Comparison of ENCODE assay signal across 4 cellular contexts in genomic region chr11:20556396-20556795, GRCh38. TPM values are rescaled to one million over a fixed set of nuclear protein-coding genes. Genes with fewer than 3 reads are reported as not detected.
"Had no signal": no experiment of that assay in that cellular context is flagged by ENCODE, and none has a peak within 500 bp of the region (broad histone marks: within the 10 kb centered on the region; RNA-seq: fewer than 3 reads in every experiment).

No MANE protein-coding gene starts in this region.

RNA-seq across cellular contexts. Expression of gene SLC6A5, which starts 43.0 kb away (rescaled TPM):
- total RNA-seq: LHCN-M2, M059J, MCF 10A, NCI-H460 had no signal
